Comparison of ENCODE assay signal across 1 cellular context in genomic region chr7:44969701-44970494, GRCh38.
TF ChIP-seq lines count a peak whose summit lies in the region.

No MANE protein-coding gene starts in this region.

TF ChIP-seq in SK-N-SH, 30 proteins besides CTCF, POLR2A, EP300 and RAD21 (continued from another document):
- TF ChIP-seq REST (IDR thresholded peaks at IDR 0.05; ENCODE audit: low read depth, low read length) (no peak), NRF1 (IDR thresholded peaks at IDR 0.05; ENCODE audit: low read depth, low read length) (no peak), PBX3 (IDR thresholded peaks at IDR 0.05) (no peak), IRF3 (IDR thresholded peaks at IDR 0.05; ENCODE audit: low read depth, low read length) (no peak)
